Comparison of ENCODE assay signal across 7 cellular contexts in the genomic region with DNA sequence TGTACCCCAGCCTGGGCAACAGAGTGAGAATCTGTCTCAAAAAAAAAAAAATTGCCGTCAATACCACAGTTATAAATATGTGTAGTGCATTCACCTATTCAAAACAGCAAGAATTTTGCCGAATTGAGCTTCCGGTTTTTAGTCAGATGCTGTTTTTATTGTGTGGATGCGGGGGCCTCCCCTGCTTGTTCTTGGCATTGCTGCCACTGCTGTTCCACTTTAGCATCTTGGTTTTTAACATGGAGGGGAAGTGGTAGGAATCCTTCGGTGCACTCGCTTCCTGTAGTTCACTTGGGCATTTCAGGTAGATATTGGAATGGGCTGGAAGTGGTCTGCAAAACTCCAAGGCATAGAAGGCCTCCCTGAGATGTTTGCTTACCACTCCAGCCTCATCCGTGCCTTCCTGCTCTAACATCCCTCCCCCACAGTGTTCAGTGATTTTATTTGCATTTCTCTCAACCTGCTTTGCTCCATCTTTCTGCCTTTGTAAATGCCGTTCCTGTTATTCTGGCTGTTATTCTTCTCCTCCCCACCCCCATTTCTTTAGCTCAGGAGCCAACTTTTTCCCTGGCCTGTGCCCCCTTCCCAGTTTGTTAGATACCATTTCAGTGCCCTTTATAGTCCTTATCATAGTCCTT. TPM values are rescaled to one million over a fixed set of nuclear protein-coding genes. Genes with fewer than 3 reads are reported as not detected.
DNase-seq lines count a peak whose midpoint lies in the region; ATAC-seq lines count a peak whose summit lies in the region.

No MANE protein-coding gene starts in this region.

- intact Hi-C loops in right cardiac atrium (cut with DNase I): no loop called here

- H4K20me1 ChIP-seq in GM23248 (ENCODE audit: insufficient read depth): no peaks in the 10 kb centered on the region

- no peaks in the 10 kb centered on the region for H3K9me3 Mint-ChIP-seq in memory B cell

- WGBS in GM23248 (ENCODE audit: low coverage in 1 of 2, low lambda C conversion rate in 2 of 2, missing lambda C conversion rate in 2 of 2), 2 experiments: 85 to 87% methylated on average over 8 of the region's 8 CpGs
- 71% methylated on average over 8 of the region's 8 CpGs for WGBS in right cardiac atrium

- H2AFZ ChIP-seq in GM23248: no peak overlapping the region

- H3K9me2 ChIP-seq in GM23248 (ENCODE audit: insufficient read depth): no peaks in the 10 kb centered on the region

- H3K4me1 ChIP-seq in GM23248 (ENCODE audit: insufficient read depth): peaks cover 6% of the 10 kb centered on the region
- peaks cover 7% of the 10 kb centered on the region for H3K4me1 ChIP-seq in right cardiac atrium (ENCODE audit: control insufficient read depth, insufficient read depth, low read length)

- no peaks in the 10 kb centered on the region for H3K36me3 Mint-ChIP-seq in memory B cell

- H3K79me2 ChIP-seq in GM23248 (ENCODE audit: insufficient read depth): peaks cover 100% of the 10 kb centered on the region

- H3K4me3 Mint-ChIP-seq in memory B cell: peak overlapping the region; percentile 74

- H3K27ac Mint-ChIP-seq in memory B cell: peak overlapping the region; percentile 95

- no peak overlapping the region for H3K27ac ChIP-seq in GM23248
- H3K27ac ChIP-seq in right cardiac atrium (ENCODE audit: low read length): no peak overlapping the region

- no peak overlapping the region for H3K9ac ChIP-seq in GM23248

- H3K4me2 ChIP-seq in GM23248 (ENCODE audit: unreplicated experiment): peak overlapping the region; percentile 1

- ATAC-seq in GM18520 (IDR thresholded peaks at IDR 0.05; ENCODE audit: unreplicated experiment) (peak; percentile 26), memory B cell (ENCODE audit: low read depth) (peak; percentile 70), right cardiac atrium (no peak)

- no peaks in the 10 kb centered on the region; the same call in 1 of the 2 replicates for H3F3A ChIP-seq in GM23248 (ENCODE audit: insufficient read depth)

- no peaks in the 10 kb centered on the region for H3K27me3 Mint-ChIP-seq in memory B cell

- H3K27me3 ChIP-seq in GM23248 (replicated peaks; ENCODE audit: insufficient read depth) (no peaks in the 10 kb centered on the region), right cardiac atrium (ENCODE audit: control insufficient read depth, insufficient read depth) (no peaks in the 10 kb centered on the region)

- H3K4me1 Mint-ChIP-seq in memory B cell: peaks cover 26% of the 10 kb centered on the region

- H3K9me3 ChIP-seq in GM23248 (ENCODE audit: low read depth): no peaks in the 10 kb centered on the region
- H3K9me3 ChIP-seq in right cardiac atrium (ENCODE audit: control insufficient read depth, low read length): no peaks in the 10 kb centered on the region

- in situ Hi-C loops in GM23248 (cut with MboI): no loop called here

- DNase-seq in GM23248 (no peak), NCI-H526 treated with DMSO at 0.1 percent for 48 hours (lab: John Stamatoyannopoulos, UW) (peak; percentile 35), memory B cell (ENCODE audit: low spot score in 2 of 2) (peak; percentile 37 to 48), GM19240 (ENCODE audit: insufficient read length, low spot score) (no peak), right cardiac atrium (no peak), hypothalamus (lab: John Stamatoyannopoulos, UW) (no peak)

- no peak overlapping the region for H3K4me3 ChIP-seq in GM23248
- H3K4me3 ChIP-seq in right cardiac atrium (ENCODE audit: low read length): no peak overlapping the region

- no peaks in the 10 kb centered on the region for H3K36me3 ChIP-seq in GM23248 (ENCODE audit: low read depth)

RNA-seq across cellular contexts. Expression of gene MOB1B, which starts 25.5 kb away (rescaled TPM):
- 10.2 and 11.6 TPM in 2 replicates for total RNA-seq in GM23248 (2014; rRNA removed; shearing (Covaris generic))
- polyA plus RNA-seq in GM23248 (2016; fragmentation: Nextera tagmentation; extraction: Ambion mirVana) (7.1 and 7.5 TPM in 2 replicates), right cardiac atrium (5.6 TPM)
- 10 to 100 TPM; 16.9 to 26.2 (median 19.4) TPM for total RNA-seq in right cardiac atrium

Comparison
In these comparisons a context has a peak if more than half of its experiments do, and no peak if none do; other contexts are left out.
1. ATAC-seq: peak in GM18520 (single experiment) and memory B cell (single experiment); none in right cardiac atrium (0 of 2).
2. DNase-seq: peak in NCI-H526 treated with DMSO at 0.1 percent for 48 hours (single experiment) and memory B cell (2 of 2); none in GM23248 (single experiment), GM19240 (single experiment), right cardiac atrium (0 of 3) and hypothalamus (0 of 51).